ENCODE assay signal across 16 cellular contexts in the genomic region with DNA sequence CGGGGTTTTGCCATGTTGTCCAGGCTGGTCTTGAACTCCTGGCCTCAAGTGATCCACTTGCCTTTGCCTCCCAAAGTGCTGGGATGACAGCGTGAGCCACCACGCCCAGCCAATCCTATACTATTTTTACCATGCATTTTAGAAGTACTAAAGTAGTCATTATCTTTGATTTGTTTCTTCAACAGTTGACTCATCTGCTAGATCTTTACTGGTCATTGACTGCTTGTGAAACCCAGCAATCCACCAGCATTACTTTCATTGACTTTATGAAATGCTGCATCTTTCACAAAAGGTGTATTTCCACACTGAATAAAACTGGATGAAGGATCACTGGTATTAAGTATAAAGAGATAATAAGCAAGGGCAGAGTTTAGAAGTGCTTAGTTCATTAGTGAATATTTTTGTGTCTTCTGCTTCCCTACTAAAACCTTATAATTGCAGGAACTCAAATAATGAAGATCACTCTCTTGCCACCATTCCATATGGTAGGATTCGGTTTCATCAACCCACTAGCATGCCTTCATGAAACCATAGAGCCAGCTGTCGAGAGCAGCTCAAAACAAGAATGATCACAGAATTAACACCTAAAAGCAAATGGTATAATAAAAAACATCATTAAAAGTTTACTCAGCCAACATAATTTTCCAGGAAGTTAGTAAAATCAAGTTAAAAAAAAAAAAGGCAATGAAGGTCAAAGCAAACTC. TPM values are rescaled to one million over a fixed set of nuclear protein-coding genes. Genes with fewer than 3 reads are reported as not detected.
A peak's percentile ranks its signal among the peaks of the same experiment; 100 is the strongest.
DNase-seq lines count a peak whose midpoint lies in the region; ATAC-seq, FAIRE-seq and TF ChIP-seq lines count a peak whose summit lies in the region.
"Had no signal": no experiment of that assay in that cellular context is flagged by ENCODE, and none has a peak within 500 bp of the region (broad histone marks: within the 10 kb centered on the region; RNA-seq: fewer than 3 reads in every experiment).

No MANE protein-coding gene starts in this region.

- TF ChIP-seq CTCF in AG10803 (conservative IDR thresholded peaks at IDR 0.05; ENCODE audit: low read length) = no peak
- TF ChIP-seq CTCF in HCT116 (IDR thresholded peaks at IDR 0.05 in 2 of 3, conservative IDR thresholded peaks at IDR 0.05 in 1 of 3; ENCODE audit: borderline replicate concordance in 1 of 3, insufficient read depth in 1 of 3, low read depth in 2 of 3, low read length in 2 of 3) = no peak
- no peak for TF ChIP-seq CTCF in brain microvascular endothelial cell (IDR thresholded peaks at IDR 0.05; ENCODE audit: low read depth, low read length, missing control alignments)

- H3K9me2 ChIP-seq in HCT116 (ENCODE audit: insufficient read depth) = no peaks in the 10 kb centered on the region

- CTCF ChIA-PET in HCT116 (lab: Charles Lee) = no interaction called here

- peak overlapping the region; percentile 26 for H3K4me2 ChIP-seq in HCT116 (ENCODE audit: low read length)

- DNase-seq in AG10803 (ENCODE audit: low read depth) (peak; percentile 49), HCT116 (ENCODE audit: low read depth, low spot score) (no peak), brain microvascular endothelial cell (peak; percentile 20), NCI-H2227 (lab: John Stamatoyannopoulos, UW; ENCODE audit: unreplicated experiment) (no peak)
- DNase-seq: activated T-cell treated with anti-CD3 and anti-CD28 coated beads, Interleukin-2, amount 50 U/mL, for 72 hours; caudate nucleus; NCI-H2029 treated with DMSO at 0.1 percent for 48 hours; NCI-H526 treated with DMSO at 0.1 percent for 48 hours; nucleus accumbens; OCI-M1; right lobe of liver had no signal

- H3K27ac ChIP-seq in HCT116 (ENCODE audit: low read depth, low read length) (peak overlapping the region; percentile 60), brain microvascular endothelial cell (no peak overlapping the region)
- H3K27ac ChIP-seq: right lobe of liver had no signal

- no peaks in the 10 kb centered on the region for H3K27me3 ChIP-seq in HCT116 (ENCODE audit: insufficient read depth, low read length)
- no peaks in the 10 kb centered on the region for H3K27me3 ChIP-seq in brain microvascular endothelial cell (replicated peaks)
- H3K27me3 ChIP-seq: right lobe of liver had no signal

- 0 out of 2 replicates have a peak, but pooled peaks have one; percentile 10 for ATAC-seq in HCT116
- ATAC-seq in HG02938 (IDR thresholded peaks at IDR 0.05; ENCODE audit: unreplicated experiment) = no peak
- no peak for ATAC-seq in HG02885 (IDR thresholded peaks at IDR 0.05; ENCODE audit: poor library complexity, unreplicated experiment)
- ATAC-seq: activated T-cell treated with anti-CD3 and anti-CD28 coated beads, Interleukin-2, amount 50 U/mL, for 72 hours; WTC11 had no signal

- H3K4me3 ChIP-seq in AG10803 (ENCODE audit: low read length) (no peak overlapping the region), HCT116 (replicated peaks in 1 of 2; ENCODE audit: low read depth in 1 of 2, low read length in 2 of 2) (no peak overlapping the region), brain microvascular endothelial cell (ENCODE audit: low read depth, low read length) (no peak overlapping the region)
- H3K4me3 ChIP-seq: right lobe of liver had no signal

- no peak overlapping the region for H3K9ac ChIP-seq in HCT116 (ENCODE audit: low read length)

- peaks cover 2 to 44% of the 10 kb centered on the region in 2 experiments; a peak in 2 of 4 replicates for H3K36me3 ChIP-seq in HCT116 (ENCODE audit: control insufficient read depth in 1 of 2, insufficient read depth in 2 of 2, low read length in 2 of 2)
- H3K36me3 ChIP-seq in brain microvascular endothelial cell (replicated peaks) = no peaks in the 10 kb centered on the region
- H3K36me3 ChIP-seq: right lobe of liver had no signal

- peaks cover 97% of the 10 kb centered on the region for H3K79me2 ChIP-seq in HCT116 (ENCODE audit: insufficient read depth, low read length)

- POLR2A ChIA-PET in HCT116 (lab: Charles Lee) = interaction anchor here (1.0 kb wide), 1 partner anchor 11 kb away, joined by 3 read pairs; no protein-coding TSS in a partner anchor

- peaks cover 40 to 67% of the 10 kb centered on the region in 2 experiments for H3K4me1 ChIP-seq in HCT116 (ENCODE audit: control insufficient read depth in 1 of 2, insufficient read depth in 2 of 2, low read length in 2 of 2)

- no peaks in the 10 kb centered on the region for H3K9me3 ChIP-seq in HCT116 (ENCODE audit: control insufficient read depth in 1 of 2, insufficient read depth in 1 of 2, low read depth in 1 of 2, low read length in 2 of 2)
- H3K9me3 ChIP-seq: right lobe of liver had no signal

- intact Hi-C loops in HCT116 (cut with micrococcal nuclease) = no loop called here

- FAIRE-seq in islet of Langerhans (lab: Jason Lieb, UNC) = peak; percentile 80
- FAIRE-seq: H1 had no signal

- no peaks in the 10 kb centered on the region for H4K20me1 ChIP-seq in HCT116 (ENCODE audit: insufficient read depth)

- in situ Hi-C loops in brain microvascular endothelial cell (cut with HindIII; ENCODE audit: low pct_ligation_motif_present, low sequenced_read_pairs) = no loop called here

- no peak overlapping the region for H2AFZ ChIP-seq in HCT116 (ENCODE audit: low read depth, low read length, poor library complexity, severe bottlenecking)

- BruUV-seq in HCT116 (replicated peaks; lab: Mats Ljungman, UMichigan) = no TSS peak

- TF ChIP-seq POLR2A in HCT116 (IDR thresholded peaks at IDR 0.05; ENCODE audit: borderline replicate concordance, extremely low read depth, insufficient read depth, insufficient read length) = no peak

- TF ChIP-seq RAD21 in HCT116 (IDR thresholded peaks at IDR 0.05; ENCODE audit: low read depth) = no peak

- RAD21 ChIA-PET in HCT116 (lab: Charles Lee; ENCODE audit: low non-redundant PET in 1 of 2, low total read pairs in 2 of 2, uncharacterized antibody in 2 of 2, unreplicated experiment in 2 of 2) = no interaction called here

TF ChIP-seq in HCT116, 20 proteins besides CTCF, POLR2A, EP300 and RAD21:
- TF ChIP-seq YY1 (IDR thresholded peaks at IDR 0.05; ENCODE audit: extremely low read depth, insufficient replicate concordance, low read depth, low read length) (no peak), EGR1 (IDR thresholded peaks at IDR 0.05; ENCODE audit: low read depth) (no peak)

RNA-seq across cellular contexts. Expression of gene IRS1, which starts 33.1 kb away (rescaled TPM):
- 88.8 TPM for total RNA-seq in HCT116 (2021; ENCODE audit: unreplicated experiment)
- 39.4 and 44.1 TPM in 2 replicates for polyA plus RNA-seq in HCT116 (2012)

Comparison
In these comparisons a context has a peak if more than half of its experiments do, and no peak if none do; other contexts are left out.
1. DNase-seq: peak in AG10803 (single experiment) and brain microvascular endothelial cell (single experiment); none in HCT116 (single experiment) and NCI-H2227 (single experiment).